ENCODE assay signal across 2 cellular contexts in genomic region chr13:35165205-35165604, GRCh38.
TF ChIP-seq lines count a peak whose summit lies in the region.

No MANE protein-coding gene starts in this region.

TF ChIP-seq in SK-N-SH treated with all-trans-retinoic acid at 6 μM for 48 hours, 23 proteins besides CTCF, POLR2A, EP300 and RAD21 (continued from another document):
- no peak for TF ChIP-seq PATZ1 (CRISPR knock-in tag; IDR thresholded peaks at IDR 0.05; ENCODE audit: borderline replicate concordance)

TF ChIP-seq in SK-N-SH, 30 proteins besides CTCF, POLR2A, EP300 and RAD21 (continued from another document):
- TF ChIP-seq IRF3 (IDR thresholded peaks at IDR 0.05; ENCODE audit: low read depth, low read length) (no peak), REST (IDR thresholded peaks at IDR 0.05; ENCODE audit: low read depth, low read length) (no peak), RFX5 (IDR thresholded peaks at IDR 0.05; ENCODE audit: low read length) (no peak), SIN3A (IDR thresholded peaks at IDR 0.05; ENCODE audit: borderline replicate concordance, low read depth, low read length) (no peak), ELF1 (IDR thresholded peaks at IDR 0.05) (no peak), USF1 (IDR thresholded peaks at IDR 0.05; ENCODE audit: borderline replicate concordance, low read depth) (no peak)
